In genomic region chr4:182823576-182823975, GRCh38 we compare ENCODE assay signal across 15 cellular contexts.
A peak's percentile ranks its signal among the peaks of the same experiment; 100 is the strongest.
DNase-seq lines count a peak whose midpoint lies in the region; ATAC-seq and TF ChIP-seq lines count a peak whose summit lies in the region.
"Had no signal": no experiment of that assay in that cellular context is flagged by ENCODE, and none has a peak within 500 bp of the region (broad histone marks: within the 10 kb centered on the region; RNA-seq: fewer than 3 reads in every experiment).

No MANE protein-coding gene starts in this region.

- peak; percentile 37 for DNase-seq in GM12865 (ENCODE audit: low read depth)
- no peak for DNase-seq in ecto neural progenitor cell (ENCODE audit: low spot score)
- DNase-seq in hepatic stellate cell (ENCODE audit: low spot score): no peak
- DNase-seq in inferior parietal cortex (ENCODE audit: extremely low spot score): no peak
- no peak for DNase-seq in NCI-H69 (lab: John Stamatoyannopoulos, UW)
- DNase-seq: activated CD4-positive, alpha-beta T cell treated with anti-CD3 and anti-CD28 coated beads, Interleukin-2, amount 50 U/mL, for 1 hour; Calu3; Karpas-422; PC-3; T-helper 17 cell had no signal

- ATAC-seq in GM19397 (IDR thresholded peaks at IDR 0.05; ENCODE audit: unreplicated experiment) (peak; percentile 52), HG02642 (IDR thresholded peaks at IDR 0.05; ENCODE audit: poor library complexity, unreplicated experiment) (peak; percentile 45), HG03354 (IDR thresholded peaks at IDR 0.05; ENCODE audit: poor library complexity, severe bottlenecking, unreplicated experiment) (peak; percentile 60)
- ATAC-seq: PC-3, T-helper 17 cell had no signal

- no peak overlapping the region for H3K4me3 ChIP-seq in GM12865 (ENCODE audit: low read depth, low read length)
- H3K4me3 ChIP-seq: cardiac muscle cell, skin epidermis had no signal

- no peak for TF ChIP-seq CTCF in GM12865 (IDR thresholded peaks at IDR 0.05; ENCODE audit: insufficient read depth, low read depth, low read length, missing control alignments)
